8 cellular contexts compared by ENCODE assay signal in genomic region chr13:36432106-36432544, GRCh38. TPM values are rescaled to one million over a fixed set of nuclear protein-coding genes. Genes with fewer than 3 reads are reported as not detected.
DNase-seq lines count a peak whose midpoint lies in the region; ATAC-seq and TF ChIP-seq lines count a peak whose summit lies in the region.

CCNA1 (plus strand) TSS chr13:36432495; CDS start chr13:36433057, 562 bp downstream.

- peak; percentile 75 for ATAC-seq in activated CD8-positive, alpha-beta memory T cell treated with anti-CD3 and anti-CD28 coated beads, Interleukin-2, amount 10 ng/mL, durations not matched to agents 7 days and 5 days
- ATAC-seq in gastroesophageal sphincter = peak; percentile 45

- TF ChIP-seq POLR2A in gastroesophageal sphincter (IDR thresholded peaks at IDR 0.05) = no peak

- peaks cover 62% of the 10 kb centered on the region for H3K27me3 Mint-ChIP-seq in activated CD8-positive, alpha-beta memory T cell treated with anti-CD3 and anti-CD28 coated beads, Interleukin-2, amount 10 ng/mL, durations not matched to agents 7 days and 5 days

- peaks cover 10% of the 10 kb centered on the region for H3K4me1 Mint-ChIP-seq in activated CD8-positive, alpha-beta memory T cell treated with anti-CD3 and anti-CD28 coated beads, Interleukin-2, amount 10 ng/mL, durations not matched to agents 7 days and 5 days

- no peaks in the 10 kb centered on the region for H3K36me3 ChIP-seq in gastroesophageal sphincter
- H3K36me3 ChIP-seq in parathyroid adenoma (ENCODE audit: control insufficient read depth, insufficient read depth, low read length) = no peaks in the 10 kb centered on the region

- peak within 1 kb of the TSS; percentile 59 for H3K4me3 Mint-ChIP-seq in activated CD8-positive, alpha-beta memory T cell treated with anti-CD3 and anti-CD28 coated beads, Interleukin-2, amount 10 ng/mL, durations not matched to agents 7 days and 5 days

- peak within 1 kb of the TSS; percentile 16 to 57 for H3K4me3 ChIP-seq in gastroesophageal sphincter
- H3K4me3 ChIP-seq in parathyroid adenoma (ENCODE audit: low read depth, low read length) = peak within 1 kb of the TSS; percentile 69

- H2AFZ ChIP-seq in parathyroid adenoma = peak within 1 kb of the TSS; percentile 86

- no peak within 1 kb of the TSS for H3K27ac Mint-ChIP-seq in activated CD8-positive, alpha-beta memory T cell treated with anti-CD3 and anti-CD28 coated beads, Interleukin-2, amount 10 ng/mL, durations not matched to agents 7 days and 5 days

- H3K79me2 ChIP-seq in parathyroid adenoma = no peaks in the 10 kb centered on the region

- peak within 1 kb of the TSS; percentile 92 for H3K4me2 ChIP-seq in parathyroid adenoma (ENCODE audit: low read length)

- no peaks in the 10 kb centered on the region for H3K36me3 Mint-ChIP-seq in activated CD8-positive, alpha-beta memory T cell treated with anti-CD3 and anti-CD28 coated beads, Interleukin-2, amount 10 ng/mL, durations not matched to agents 7 days and 5 days

- TF ChIP-seq EP300 in gastroesophageal sphincter (IDR thresholded peaks at IDR 0.05) = no peak

- H3K4me1 ChIP-seq in gastroesophageal sphincter (peaks cover 0 to 31% (median 16%) of the 10 kb centered on the region in 3 donors), parathyroid adenoma (no peaks in the 10 kb centered on the region)

- H3K27me3 ChIP-seq in gastroesophageal sphincter (peaks cover 57% of the 10 kb centered on the region), parathyroid adenoma (ENCODE audit: control insufficient read depth, insufficient read depth, low read length) (no peaks in the 10 kb centered on the region)

- CTCF ChIA-PET in activated CD8-positive, alpha-beta memory T cell treated with anti-CD3 and anti-CD28 coated beads, Interleukin-2, amount 10 ng/mL, durations not matched to agents 7 days and 5 days (lab: Charles Lee) = interaction anchor here (1.3 kb wide), 1 partner anchor 85 kb away, joined by 3 read pairs; no protein-coding TSS in a partner anchor

- WGBS in gastroesophageal sphincter (ENCODE audit: low coverage in 1 of 2), 2 donors = no CpG with 5 or more reads among the region's 46 CpGs

- H3K9me3 ChIP-seq in gastroesophageal sphincter (no peaks in the 10 kb centered on the region), parathyroid adenoma (ENCODE audit: control insufficient read depth, low read length) (no peaks in the 10 kb centered on the region)

- TF ChIP-seq CTCF in gastroesophageal sphincter (IDR thresholded peaks at IDR 0.05) = no peak
- TF ChIP-seq CTCF in parathyroid adenoma (IDR thresholded peaks at IDR 0.05) = no peak

- H3K9ac ChIP-seq in parathyroid adenoma = no peak within 1 kb of the TSS

- DNase-seq in activated CD8-positive, alpha-beta memory T cell treated with anti-CD3 and anti-CD28 coated beads, Interleukin-2, amount 10 ng/mL, durations not matched to agents 7 days and 5 days = peak; percentile 57
- DNase-seq in activated CD8-positive, alpha-beta memory T cell treated with anti-CD3 and anti-CD28 coated beads for 24 hours = no peak
- peak; percentile 74 for DNase-seq in MV-4-11 (lab: John Stamatoyannopoulos, UW)
- peak; percentile 34 to 44 for DNase-seq in activated T-cell treated with anti-CD3 and anti-CD28 coated beads, Interleukin-2, amount 50 U/mL, for 48 hours
- no peak for DNase-seq in stimulated activated naive CD4-positive, alpha-beta T cell (lab: John Stamatoyannopoulos, UW)
- DNase-seq in HPDE6-E6E7 (ENCODE audit: extremely low spot score) = no peak

- H3K27ac ChIP-seq in gastroesophageal sphincter (no peak within 1 kb of the TSS), parathyroid adenoma (peak within 1 kb of the TSS; percentile 85)

- no peaks in the 10 kb centered on the region for H3K9me3 Mint-ChIP-seq in activated CD8-positive, alpha-beta memory T cell treated with anti-CD3 and anti-CD28 coated beads, Interleukin-2, amount 10 ng/mL, durations not matched to agents 7 days and 5 days (ENCODE audit: low read depth)

RNA-seq across cellular contexts. Expression of gene CCNA1, which starts in this region (rescaled TPM):
- total RNA-seq in activated CD8-positive, alpha-beta memory T cell treated with anti-CD3 and anti-CD28 coated beads, Interleukin-2, amount 10 ng/mL, durations not matched to agents 7 days and 5 days = 1 to 10 TPM; 3.8 to 4.3 TPM
- 1 to 10 TPM in 1 of 4 donors, under 1 TPM in 1, not detected in 2; 0.49 to 2.2 TPM for total RNA-seq in gastroesophageal sphincter

Comparison
In these comparisons a context has a peak if more than half of its experiments do, and no peak if none do; other contexts are left out.
1. DNase-seq: peak in activated CD8-positive, alpha-beta memory T cell treated with anti-CD3 and anti-CD28 coated beads, Interleukin-2, amount 10 ng/mL, durations not matched to agents 7 days and 5 days (single experiment), MV-4-11 (single experiment) and activated T-cell treated with anti-CD3 and anti-CD28 coated beads, Interleukin-2, amount 50 U/mL, for 48 hours (2 of 2); none in activated CD8-positive, alpha-beta memory T cell treated with anti-CD3 and anti-CD28 coated beads for 24 hours (single experiment), stimulated activated naive CD4-positive, alpha-beta T cell (0 of 6) and HPDE6-E6E7 (single experiment).